8 cellular contexts compared by ENCODE assay signal in the genomic region with DNA sequence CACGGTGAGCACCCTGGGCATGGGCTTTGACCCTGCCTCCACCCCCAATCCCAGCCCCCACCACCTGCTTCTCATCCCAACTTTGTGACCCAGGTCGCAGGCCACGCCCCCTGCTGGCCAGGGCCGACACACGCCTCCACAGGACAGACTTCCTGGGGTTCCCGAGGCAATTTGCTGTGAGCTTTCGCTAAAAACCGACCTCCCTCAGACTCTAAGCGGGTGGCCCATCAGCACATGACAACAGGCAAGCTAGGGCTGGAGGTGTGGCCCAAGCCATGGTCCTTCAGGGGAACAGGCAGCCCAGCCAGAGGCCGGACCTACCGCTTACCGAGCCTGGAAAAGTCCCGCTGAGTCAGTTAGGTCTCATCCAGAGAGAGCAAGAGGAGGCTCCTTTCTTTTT. TPM values are rescaled to one million over a fixed set of nuclear protein-coding genes. Genes with fewer than 3 reads are reported as not detected.
DNase-seq lines count a peak whose midpoint lies in the region; ATAC-seq and TF ChIP-seq lines count a peak whose summit lies in the region.

No MANE protein-coding gene starts in this region.

- ATAC-seq in HG02938 (IDR thresholded peaks at IDR 0.05; ENCODE audit: unreplicated experiment): no peak

- DNase-seq in GM13977 (ENCODE audit: low spot score): peak; percentile 60
- DNase-seq in RPMI7951 (ENCODE audit: low read depth): peak; percentile 16
- DNase-seq in cerebellar cortex (ENCODE audit: low spot score): peak; percentile 15
- DNase-seq in retinal pigment epithelial cell (ENCODE audit: low read depth): no peak
- DNase-seq in amniotic stem cell (lab: John Stamatoyannopoulos, UW): no peak
- no peak for DNase-seq in NCI-H2107 (lab: John Stamatoyannopoulos, UW)

- H3K27ac ChIP-seq in 22Rv1: no peak overlapping the region

- no peak overlapping the region for H3K4me3 ChIP-seq in retinal pigment epithelial cell (ENCODE audit: low read length)

- peak; percentile 52 for TF ChIP-seq CTCF in 22Rv1 (IDR thresholded peaks at IDR 0.05)
- peak; percentile 72 for TF ChIP-seq CTCF in GM13977 (IDR thresholded peaks at IDR 0.05; ENCODE audit: extremely low read depth, insufficient read depth, missing control alignments)
- TF ChIP-seq CTCF in retinal pigment epithelial cell (conservative IDR thresholded peaks at IDR 0.05; ENCODE audit: low read depth, low read length): peak; percentile 66

- in situ Hi-C loops in GM13977 (cut with MboI; ENCODE audit: low pct_unique_long_range_greater_than_20kb, low sequenced_read_pairs, unreplicated experiment): no loop called here

RNA-seq across cellular contexts. Expression of a gene that starts 31.9 kb away (rescaled TPM):
- total RNA-seq in RPMI7951 (2014; rRNA removed; shearing (Covaris generic)): not detected in 2 replicates

Comparison
In these comparisons a context has a peak if more than half of its experiments do, and no peak if none do; other contexts are left out.
1. DNase-seq: peak in GM13977 (single experiment), RPMI7951 (single experiment) and cerebellar cortex (single experiment); none in retinal pigment epithelial cell (single experiment), amniotic stem cell (single experiment) and NCI-H2107 (single experiment).
2. Peak in every context shown above with its lines, with median percentiles within 50 percentile points of each other: CTCF ChIP-seq.